Comparison of ENCODE assay signal across 11 cellular contexts in the genomic region with DNA sequence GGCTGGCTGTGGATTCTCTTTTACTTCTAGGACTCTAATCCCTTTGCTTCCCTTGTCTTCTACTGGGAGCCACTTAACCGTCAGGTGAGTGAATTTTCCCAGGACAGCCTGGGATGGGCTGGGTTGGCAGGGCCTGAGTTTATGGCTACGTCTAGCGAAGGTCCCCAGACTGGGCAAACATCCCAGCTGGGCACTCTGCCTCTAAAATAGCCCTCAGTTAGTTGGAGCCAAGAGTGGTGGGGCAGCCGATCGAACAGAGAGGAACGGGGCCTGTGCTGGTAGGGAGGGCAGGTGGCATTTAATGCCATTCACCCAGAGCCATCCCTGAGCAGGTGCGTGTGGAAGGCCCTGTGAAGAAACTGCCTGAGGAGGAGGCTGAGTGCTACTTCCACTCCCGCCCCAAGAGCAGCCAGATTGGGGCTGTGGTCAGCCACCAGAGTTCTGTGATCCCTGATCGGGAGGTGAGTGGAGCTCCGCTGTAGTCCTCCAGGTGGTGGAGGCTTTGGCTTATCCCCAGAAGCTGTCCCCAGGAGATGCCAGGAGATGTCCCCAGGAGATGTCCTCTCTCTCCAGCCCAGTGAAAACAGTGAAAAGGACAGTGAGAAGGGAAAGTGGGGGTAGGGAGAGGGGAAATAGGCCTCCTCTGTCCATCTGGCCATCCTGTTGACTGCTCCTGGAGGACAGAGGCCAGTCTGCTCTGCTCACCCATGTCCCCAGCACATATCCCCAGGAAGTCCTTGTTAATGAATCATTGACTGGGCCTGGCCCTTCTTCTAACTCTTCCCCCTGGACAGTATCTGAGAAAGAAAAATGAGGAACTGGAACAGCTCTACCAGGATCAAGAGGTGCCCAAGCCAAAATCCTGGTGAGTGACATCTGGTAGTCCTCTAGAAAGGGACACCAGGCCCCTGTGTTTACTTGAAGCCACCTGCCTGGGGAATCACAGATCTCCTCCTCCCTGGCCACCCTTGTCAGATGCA. TPM values are rescaled to one million over a fixed set of nuclear protein-coding genes. Genes with fewer than 3 reads are reported as not detected.
DNase-seq lines count a peak whose midpoint lies in the region; ATAC-seq and TF ChIP-seq lines count a peak whose summit lies in the region.
"Had no signal": no experiment of that assay in that cellular context is flagged by ENCODE, and none has a peak within 500 bp of the region (broad histone marks: within the 10 kb centered on the region; RNA-seq: fewer than 3 reads in every experiment).

No MANE protein-coding gene starts in this region.

- intact Hi-C loops in uterus (cut with DNase I; ENCODE audit: low total_unique reads), result no loop called here

- H3K4me3 ChIP-seq in mucosa of rectum (ENCODE audit: low read length in 2 of 2), result no peak overlapping the region
- H3K4me3 ChIP-seq in uterus, result no peak overlapping the region
- H3K4me3 ChIP-seq: cardiac muscle cell had no signal

- no peak for TF ChIP-seq POLR2A in uterus (IDR thresholded peaks at IDR 0.05)

- no peaks in the 10 kb centered on the region for H3K27me3 Mint-ChIP-seq in stimulated activated naive CD8-positive, alpha-beta T cell treated with anti-CD3 and anti-CD28 coated beads, Interleukin-15, Interleukin-2, amounts not matched to agents 100 ng/mL and 50 ng/mL, for 24 hours

- H3K9ac ChIP-seq in mucosa of rectum (ENCODE audit: low read depth in 1 of 2, low read length in 2 of 2), result peak overlapping the region; percentile 8 to 54

- H3K27ac Mint-ChIP-seq in stimulated activated naive CD8-positive, alpha-beta T cell treated with anti-CD3 and anti-CD28 coated beads, Interleukin-15, Interleukin-2, amounts not matched to agents 100 ng/mL and 50 ng/mL, for 24 hours, result peak overlapping the region; percentile 17

- H3K27ac ChIP-seq in angular gyrus (ENCODE audit: low read depth, low read length) (peak overlapping the region; percentile 41), mucosa of rectum (ENCODE audit: low read depth in 2 of 2, low read length in 2 of 2) (peak overlapping the region; percentile 66 to 68), uterus (peak overlapping the region; percentile 44)
- H3K27ac ChIP-seq: cardiac muscle cell had no signal

- no peak for DNase-seq in stimulated activated naive CD8-positive, alpha-beta T cell treated with anti-CD3 and anti-CD28 coated beads, Interleukin-15, Interleukin-2, amounts not matched to agents 100 U/mL and 50 U/mL, for 24 hours
- DNase-seq in uterus, result no peak
- no peak for DNase-seq in central memory CD4-positive, alpha-beta T cell
- DNase-seq in SHP77 (lab: John Stamatoyannopoulos, UW), result no peak
- DNase-seq: Calu3, PC-3 had no signal

- H3K4me1 ChIP-seq in mucosa of rectum (ENCODE audit: control insufficient read depth in 2 of 2, insufficient read depth in 2 of 2, low read length in 2 of 2) (peaks cover 56 to 59% of the 10 kb centered on the region in 2 donors), uterus (no peaks in the 10 kb centered on the region)

- H3K36me3 Mint-ChIP-seq in stimulated activated naive CD8-positive, alpha-beta T cell treated with anti-CD3 and anti-CD28 coated beads, Interleukin-15, Interleukin-2, amounts not matched to agents 100 ng/mL and 50 ng/mL, for 24 hours (ENCODE audit: low read depth), result peaks cover 25% of the 10 kb centered on the region

- ATAC-seq in stimulated activated naive CD8-positive, alpha-beta T cell treated with anti-CD3 and anti-CD28 coated beads, Interleukin-15, Interleukin-2, amounts not matched to agents 100 U/mL and 50 U/mL, for 24 hours, result no peak
- no peak for ATAC-seq in HG02610 (IDR thresholded peaks at IDR 0.05; ENCODE audit: unreplicated experiment)
- ATAC-seq: PC-3 had no signal

- H3K36me3 ChIP-seq in mucosa of rectum (ENCODE audit: control insufficient read depth in 2 of 2, insufficient read depth in 2 of 2, low read length in 2 of 2) (peaks cover 18 to 21% of the 10 kb centered on the region in 2 donors), uterus (no peaks in the 10 kb centered on the region)
- H3K36me3 ChIP-seq: cardiac muscle cell had no signal

- no peaks in the 10 kb centered on the region for H3K27me3 ChIP-seq in mucosa of rectum (ENCODE audit: control insufficient read depth in 2 of 2, insufficient read depth in 2 of 2, low read length in 2 of 2)
- H3K27me3 ChIP-seq in uterus, result no peaks in the 10 kb centered on the region
- H3K27me3 ChIP-seq: cardiac muscle cell had no signal

- H3K9me3 Mint-ChIP-seq in stimulated activated naive CD8-positive, alpha-beta T cell treated with anti-CD3 and anti-CD28 coated beads, Interleukin-15, Interleukin-2, amounts not matched to agents 100 ng/mL and 50 ng/mL, for 24 hours, result peaks cover 4% of the 10 kb centered on the region

- H3K4me1 Mint-ChIP-seq in stimulated activated naive CD8-positive, alpha-beta T cell treated with anti-CD3 and anti-CD28 coated beads, Interleukin-15, Interleukin-2, amounts not matched to agents 100 ng/mL and 50 ng/mL, for 24 hours (ENCODE audit: low read depth), result peaks cover 73% of the 10 kb centered on the region

- no peak for TF ChIP-seq CTCF in uterus (IDR thresholded peaks at IDR 0.05)

- no peaks in the 10 kb centered on the region for H3K9me3 ChIP-seq in mucosa of rectum (ENCODE audit: control insufficient read depth in 2 of 2, low read length in 2 of 2)
- H3K9me3 ChIP-seq in uterus, result no peaks in the 10 kb centered on the region

- H3K4me3 Mint-ChIP-seq in stimulated activated naive CD8-positive, alpha-beta T cell treated with anti-CD3 and anti-CD28 coated beads, Interleukin-15, Interleukin-2, amounts not matched to agents 100 ng/mL and 50 ng/mL, for 24 hours, result peak overlapping the region; percentile 17

RNA-seq across cellular contexts. Expression of a gene that starts 4.4 kb away (rescaled TPM):
- total RNA-seq in uterus, result 10 to 100 TPM; 16.7 to 29.4 (median 17.4) TPM

RNA-seq across cellular contexts. Expression of a gene that starts 11.9 kb away (rescaled TPM):
- total RNA-seq in uterus, result 1 to 10 TPM in 1 of 4 donors, under 1 TPM in 1, not detected in 2; 0.29 to 2.0 TPM
- total RNA-seq: cardiac muscle cell had no signal

RNA-seq across cellular contexts. Expression of a gene that starts 25.1 kb away (rescaled TPM):
- total RNA-seq in uterus, result 100 to 1,000 TPM; 118 to 180 (median 146) TPM

RNA-seq across cellular contexts. Expression of a gene that starts 49.8 kb away (rescaled TPM):
- total RNA-seq in uterus, result 10 to 100 TPM in 1 of 4 donors, 1 to 10 TPM in 2, under 1 TPM in 1; 0.88 to 18.7 (median 1.3) TPM
